ENCODE assay signal across 1 cellular context in the genomic region with DNA sequence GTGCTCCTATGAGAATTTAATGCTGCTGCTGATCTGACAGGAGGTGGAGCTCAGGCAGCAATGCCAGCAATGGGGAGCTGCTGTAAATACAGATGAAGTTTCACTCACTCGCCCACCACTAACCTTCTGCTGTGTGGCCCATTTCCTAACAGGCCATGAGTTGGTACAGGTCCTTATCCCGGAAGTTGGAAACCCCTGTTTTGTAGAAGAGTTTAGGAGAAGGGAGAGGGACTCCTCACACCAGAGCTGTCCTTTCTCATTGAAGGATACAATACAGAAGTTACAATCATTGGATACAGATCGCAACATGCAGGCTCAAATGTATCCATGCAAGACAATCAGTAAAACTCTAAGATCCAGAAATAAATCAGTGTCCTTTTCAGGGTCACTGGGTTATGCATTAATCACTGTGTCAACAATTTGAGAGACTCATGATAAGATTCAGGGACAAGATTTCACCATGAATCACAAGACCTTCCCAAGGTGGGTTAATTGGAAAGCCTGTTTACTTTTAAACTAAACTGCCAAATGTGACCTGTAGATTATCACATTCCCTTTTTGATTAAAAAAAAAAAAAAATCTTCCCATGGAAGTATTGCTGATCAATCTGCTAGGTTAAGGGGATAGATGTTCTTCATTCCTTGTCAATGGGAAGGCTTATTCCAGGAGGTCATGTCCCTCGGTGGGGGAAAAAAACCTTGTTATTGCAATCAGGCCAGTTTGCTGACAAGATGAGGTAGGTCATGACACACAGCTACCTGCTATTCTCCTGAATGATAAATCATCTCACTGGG.
TF ChIP-seq lines count a peak whose summit lies in the region.

No MANE protein-coding gene starts in this region.

TF ChIP-seq in HepG2, 621 proteins besides CTCF, POLR2A, EP300 and RAD21 (continued from another document and continues in another):
- TF ChIP-seq ZNF598 (CRISPR knock-in tag; IDR thresholded peaks at IDR 0.05; ENCODE audit: borderline replicate concordance): no peak
- no peak for TF ChIP-seq NAIF1 (CRISPR knock-in tag; IDR thresholded peaks at IDR 0.05; ENCODE audit: borderline replicate concordance)
- TF ChIP-seq ERF (CRISPR knock-in tag; IDR thresholded peaks at IDR 0.05): peak; percentile 50; the same call in 1 of the 2 replicates
- no peak for TF ChIP-seq SSRP1 (CRISPR knock-in tag; IDR thresholded peaks at IDR 0.05)
- TF ChIP-seq, protein P1, sequence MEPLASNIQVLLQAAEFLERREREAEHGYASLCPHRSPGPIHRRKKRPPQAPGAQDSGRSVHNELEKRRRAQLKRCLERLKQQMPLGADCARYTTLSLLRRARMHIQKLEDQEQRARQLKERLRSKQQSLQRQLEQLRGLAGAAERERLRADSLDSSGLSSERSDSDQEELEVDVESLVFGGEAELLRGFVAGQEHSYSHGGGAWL (CRISPR knock-in tag; IDR thresholded peaks at IDR 0.05): no peak
- no peak for TF ChIP-seq ATRX (CRISPR knock-in tag; IDR thresholded peaks at IDR 0.05; ENCODE audit: borderline replicate concordance)
- no peak for TF ChIP-seq ZNF7 (CRISPR knock-in tag; IDR thresholded peaks at IDR 0.05)
- TF ChIP-seq ZSCAN29 (CRISPR knock-in tag; conservative IDR thresholded peaks at IDR 0.05): no peak
- TF ChIP-seq PREB (CRISPR knock-in tag; IDR thresholded peaks at IDR 0.05): no peak
- TF ChIP-seq NFE2L2 (IDR thresholded peaks at IDR 0.05; ENCODE audit: low read length): no peak
- no peak for TF ChIP-seq ZFP91 (CRISPR knock-in tag; IDR thresholded peaks at IDR 0.05; ENCODE audit: borderline replicate concordance)
- TF ChIP-seq TEAD3 (CRISPR knock-in tag; optimal IDR thresholded peaks at IDR 0.05; ENCODE audit: borderline replicate concordance): no peak
- no peak for TF ChIP-seq ZNF83 (CRISPR knock-in tag; IDR thresholded peaks at IDR 0.05; ENCODE audit: borderline replicate concordance)
- 0 out of 2 replicates have a peak, but pooled peaks have one; percentile 20 for TF ChIP-seq PHF8 (CRISPR knock-in tag; IDR thresholded peaks at IDR 0.05)
- TF ChIP-seq ZNF597 (CRISPR knock-in tag; IDR thresholded peaks at IDR 0.05): no peak
- TF ChIP-seq ZNF749 (CRISPR knock-in tag; IDR thresholded peaks at IDR 0.05; ENCODE audit: borderline replicate concordance): no peak
- TF ChIP-seq, protein P2, sequence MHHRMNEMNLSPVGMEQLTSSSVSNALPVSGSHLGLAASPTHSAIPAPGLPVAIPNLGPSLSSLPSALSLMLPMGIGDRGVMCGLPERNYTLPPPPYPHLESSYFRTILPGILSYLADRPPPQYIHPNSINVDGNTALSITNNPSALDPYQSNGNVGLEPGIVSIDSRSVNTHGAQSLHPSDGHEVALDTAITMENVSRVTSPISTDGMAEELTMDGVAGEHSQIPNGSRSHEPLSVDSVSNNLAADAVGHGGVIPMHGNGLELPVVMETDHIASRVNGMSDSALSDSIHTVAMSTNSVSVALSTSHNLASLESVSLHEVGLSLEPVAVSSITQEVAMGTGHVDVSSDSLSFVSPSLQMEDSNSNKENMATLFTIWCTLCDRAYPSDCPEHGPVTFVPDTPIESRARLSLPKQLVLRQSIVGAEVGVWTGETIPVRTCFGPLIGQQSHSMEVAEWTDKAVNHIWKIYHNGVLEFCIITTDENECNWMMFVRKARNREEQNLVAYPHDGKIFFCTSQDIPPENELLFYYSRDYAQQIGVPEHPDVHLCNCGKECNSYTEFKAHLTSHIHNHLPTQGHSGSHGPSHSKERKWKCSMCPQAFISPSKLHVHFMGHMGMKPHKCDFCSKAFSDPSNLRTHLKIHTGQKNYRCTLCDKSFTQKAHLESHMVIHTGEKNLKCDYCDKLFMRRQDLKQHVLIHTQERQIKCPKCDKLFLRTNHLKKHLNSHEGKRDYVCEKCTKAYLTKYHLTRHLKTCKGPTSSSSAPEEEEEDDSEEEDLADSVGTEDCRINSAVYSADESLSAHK (CRISPR knock-in tag; IDR thresholded peaks at IDR 0.05; ENCODE audit: borderline replicate concordance): no peak
- no peak for TF ChIP-seq ZUFSP (CRISPR knock-in tag; IDR thresholded peaks at IDR 0.05; ENCODE audit: borderline replicate concordance)
- TF ChIP-seq TCF7L2 (IDR thresholded peaks at IDR 0.05; ENCODE audit: low read depth, low read length): no peak
- TF ChIP-seq IRF2 (CRISPR knock-in tag; IDR thresholded peaks at IDR 0.05): 0 out of 2 replicates have a peak, but pooled peaks have one; percentile 16
- TF ChIP-seq ZNF30 (CRISPR knock-in tag; IDR thresholded peaks at IDR 0.05): no peak
- TF ChIP-seq ZNF615 (CRISPR knock-in tag; IDR thresholded peaks at IDR 0.05; ENCODE audit: borderline replicate concordance): no peak
- TF ChIP-seq EHMT2 (IDR thresholded peaks at IDR 0.05; ENCODE audit: borderline replicate concordance, low read depth, low read length): no peak
- no peak for TF ChIP-seq NCOA5 (CRISPR knock-in tag; IDR thresholded peaks at IDR 0.05)
- TF ChIP-seq MTF2 (CRISPR knock-in tag; IDR thresholded peaks at IDR 0.05; ENCODE audit: borderline replicate concordance): no peak; the same call in 1 of the 2 replicates
- no peak for TF ChIP-seq ZBTB10 (CRISPR knock-in tag; IDR thresholded peaks at IDR 0.05; ENCODE audit: borderline replicate concordance)
- no peak for TF ChIP-seq ARNTL (CRISPR knock-in tag; IDR thresholded peaks at IDR 0.05)
- TF ChIP-seq ZBTB20 (CRISPR knock-in tag; IDR thresholded peaks at IDR 0.05; ENCODE audit: borderline replicate concordance, low read depth): no peak
- TF ChIP-seq BRCA1 (CRISPR knock-in tag; IDR thresholded peaks at IDR 0.05): no peak
- TF ChIP-seq, protein P3, sequence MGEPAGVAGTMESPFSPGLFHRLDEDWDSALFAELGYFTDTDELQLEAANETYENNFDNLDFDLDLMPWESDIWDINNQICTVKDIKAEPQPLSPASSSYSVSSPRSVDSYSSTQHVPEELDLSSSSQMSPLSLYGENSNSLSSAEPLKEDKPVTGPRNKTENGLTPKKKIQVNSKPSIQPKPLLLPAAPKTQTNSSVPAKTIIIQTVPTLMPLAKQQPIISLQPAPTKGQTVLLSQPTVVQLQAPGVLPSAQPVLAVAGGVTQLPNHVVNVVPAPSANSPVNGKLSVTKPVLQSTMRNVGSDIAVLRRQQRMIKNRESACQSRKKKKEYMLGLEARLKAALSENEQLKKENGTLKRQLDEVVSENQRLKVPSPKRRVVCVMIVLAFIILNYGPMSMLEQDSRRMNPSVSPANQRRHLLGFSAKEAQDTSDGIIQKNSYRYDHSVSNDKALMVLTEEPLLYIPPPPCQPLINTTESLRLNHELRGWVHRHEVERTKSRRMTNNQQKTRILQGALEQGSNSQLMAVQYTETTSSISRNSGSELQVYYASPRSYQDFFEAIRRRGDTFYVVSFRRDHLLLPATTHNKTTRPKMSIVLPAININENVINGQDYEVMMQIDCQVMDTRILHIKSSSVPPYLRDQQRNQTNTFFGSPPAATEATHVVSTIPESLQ (CRISPR knock-in tag; conservative IDR thresholded peaks at IDR 0.05): no peak
- TF ChIP-seq, protein P4, sequence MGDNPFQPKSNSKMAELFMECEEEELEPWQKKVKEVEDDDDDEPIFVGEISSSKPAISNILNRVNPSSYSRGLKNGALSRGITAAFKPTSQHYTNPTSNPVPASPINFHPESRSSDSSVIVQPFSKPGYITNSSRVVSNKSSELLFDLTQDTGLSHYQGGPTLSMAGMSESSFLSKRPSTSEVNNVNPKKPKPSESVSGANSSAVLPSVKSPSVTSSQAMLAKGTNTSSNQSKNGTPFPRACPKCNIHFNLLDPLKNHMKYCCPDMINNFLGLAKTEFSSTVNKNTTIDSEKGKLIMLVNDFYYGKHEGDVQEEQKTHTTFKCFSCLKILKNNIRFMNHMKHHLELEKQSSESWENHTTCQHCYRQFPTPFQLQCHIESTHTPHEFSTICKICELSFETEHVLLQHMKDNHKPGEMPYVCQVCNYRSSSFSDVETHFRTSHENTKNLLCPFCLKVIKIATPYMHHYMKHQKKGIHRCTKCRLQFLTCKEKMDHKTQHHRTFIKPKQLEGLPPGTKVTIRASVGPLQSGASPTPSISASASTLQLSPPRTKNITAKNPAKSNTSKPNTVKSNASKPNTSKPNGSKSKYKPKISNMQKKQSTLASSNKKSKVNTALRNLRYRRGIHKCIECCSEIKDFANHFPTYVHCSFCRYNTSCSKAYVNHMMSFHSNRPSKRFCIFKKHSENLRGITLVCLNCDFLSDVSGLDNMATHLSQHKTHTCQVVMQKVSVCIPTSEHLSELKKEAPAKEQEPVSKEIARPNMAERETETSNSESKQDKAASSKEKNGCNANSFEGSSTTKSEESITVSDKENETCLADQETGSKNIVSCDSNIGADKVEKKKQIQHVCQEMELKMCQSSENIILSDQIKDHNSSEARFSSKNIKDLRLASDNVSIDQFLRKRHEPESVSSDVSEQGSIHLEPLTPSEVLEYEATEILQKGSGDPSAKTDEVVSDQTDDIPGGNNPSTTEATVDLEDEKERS (CRISPR knock-in tag; IDR thresholded peaks at IDR 0.05): no peak
- no peak for TF ChIP-seq ZNF569 (CRISPR knock-in tag; IDR thresholded peaks at IDR 0.05; ENCODE audit: borderline replicate concordance)
- TF ChIP-seq ZSCAN20 (CRISPR knock-in tag; IDR thresholded peaks at IDR 0.05; ENCODE audit: borderline replicate concordance): no peak
- no peak for TF ChIP-seq NFYC (CRISPR knock-in tag; IDR thresholded peaks at IDR 0.05)
- no peak for TF ChIP-seq ISX (CRISPR knock-in tag; conservative IDR thresholded peaks at IDR 0.05)
- TF ChIP-seq ZNF331 (CRISPR knock-in tag; IDR thresholded peaks at IDR 0.05): peak; percentile 44; the same call in 1 of the 2 replicates
- TF ChIP-seq ZSCAN21 (CRISPR knock-in tag; IDR thresholded peaks at IDR 0.05; ENCODE audit: borderline replicate concordance): no peak
- TF ChIP-seq ZNF414 (CRISPR knock-in tag; IDR thresholded peaks at IDR 0.05): no peak
- TF ChIP-seq NCOA2 (CRISPR knock-in tag; IDR thresholded peaks at IDR 0.05): peak; percentile 85
- no peak for TF ChIP-seq KLF12 (CRISPR knock-in tag; IDR thresholded peaks at IDR 0.05; ENCODE audit: borderline replicate concordance)
- TF ChIP-seq EZH2 (conservative IDR thresholded peaks at IDR 0.05; ENCODE audit: low read depth, low read length): no peak
- TF ChIP-seq PHF5A (CRISPR knock-in tag; IDR thresholded peaks at IDR 0.05; ENCODE audit: low read depth, unreplicated experiment): no peak
